Comparison of ENCODE assay signal across 8 cellular contexts in the genomic region with DNA sequence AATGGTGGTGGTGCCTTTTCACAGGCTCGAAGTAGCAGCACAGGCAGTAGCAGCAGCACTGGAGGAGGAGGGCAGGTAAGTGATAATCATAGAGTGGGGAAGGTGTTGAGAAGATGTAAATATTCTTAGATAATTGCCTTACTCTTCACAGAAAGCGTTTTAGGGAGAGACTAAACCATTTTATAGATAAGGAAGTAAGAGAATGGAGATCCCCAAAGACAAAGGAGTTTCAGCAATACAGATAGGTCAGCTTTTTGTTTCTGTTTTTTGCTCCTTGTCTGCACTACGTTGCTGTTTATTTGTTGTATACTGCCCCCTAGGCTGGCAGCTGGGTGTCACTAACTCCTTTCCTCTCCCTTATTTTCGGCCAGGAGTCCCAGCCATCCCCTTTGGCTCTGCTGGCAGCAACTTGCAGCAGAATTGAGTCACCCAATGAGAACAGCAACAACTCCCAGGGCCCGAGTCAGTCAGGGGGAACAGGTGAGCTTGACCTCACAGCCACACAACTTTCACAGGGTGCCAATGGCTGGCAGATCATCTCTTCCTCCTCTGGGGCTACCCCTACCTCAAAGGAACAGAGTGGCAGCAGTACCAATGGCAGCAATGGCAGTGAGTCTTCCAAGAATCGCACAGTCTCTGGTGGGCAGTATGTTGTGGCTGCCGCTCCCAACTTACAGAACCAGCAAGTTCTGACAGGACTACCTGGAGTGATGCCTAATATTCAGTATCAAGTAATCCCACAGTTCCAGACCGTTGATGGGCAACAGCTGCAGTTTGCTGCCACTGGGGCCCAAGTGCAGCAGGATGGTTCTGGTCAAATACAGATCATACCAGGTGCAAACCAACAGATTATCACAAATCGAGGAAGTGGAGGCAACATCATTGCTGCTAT. TPM values are rescaled to one million over a fixed set of nuclear protein-coding genes. Genes with fewer than 3 reads are reported as not detected.
A peak's percentile ranks its signal among the peaks of the same experiment; 100 is the strongest.
DNase-seq lines count a peak whose midpoint lies in the region; ATAC-seq and TF ChIP-seq lines count a peak whose summit lies in the region.

No MANE protein-coding gene starts in this region.

- peaks cover 19% of the 10 kb centered on the region for H3K4me1 ChIP-seq in HAP-1

- peak overlapping the region; percentile 41 for H3K27ac Mint-ChIP-seq in central memory CD8-positive, alpha-beta T cell (ENCODE audit: low read depth)
- no peak overlapping the region for H3K27ac Mint-ChIP-seq in stimulated activated memory B cell treated with anti-CD40 and anti-IgM and Interleukin-4, amounts not matched to agents 10 μg/mL and 1 μg/mL and 100 μg/mL, for 72 hours

- no peaks in the 10 kb centered on the region for H3K9me3 ChIP-seq in HAP-1

- no peaks in the 10 kb centered on the region for H3K27me3 Mint-ChIP-seq in central memory CD8-positive, alpha-beta T cell
- no peaks in the 10 kb centered on the region for H3K27me3 Mint-ChIP-seq in stimulated activated memory B cell treated with anti-CD40 and anti-IgM and Interleukin-4, amounts not matched to agents 10 μg/mL and 1 μg/mL and 100 μg/mL, for 72 hours

- H3K36me3 ChIP-seq in BJ (ENCODE audit: control insufficient read depth, insufficient read depth, low read length) (peaks cover 9% of the 10 kb centered on the region), HAP-1 (replicated peaks) (peaks cover 43% of the 10 kb centered on the region), kidney epithelial cell (ENCODE audit: control insufficient read depth, insufficient read depth, low read length) (peaks cover 3% of the 10 kb centered on the region)

- POLR2A ChIA-PET in BJ (lab: Charles Lee), result no interaction called here

- no peaks in the 10 kb centered on the region for H3K27me3 ChIP-seq in BJ (ENCODE audit: control insufficient read depth, insufficient read depth, low read length)
- no peaks in the 10 kb centered on the region for H3K27me3 ChIP-seq in HAP-1 (ENCODE audit: low read depth)
- no peaks in the 10 kb centered on the region for H3K27me3 ChIP-seq in kidney epithelial cell (ENCODE audit: control insufficient read depth, insufficient read depth, low read length)

- peak; percentile 38 for TF ChIP-seq CTCF in BJ (IDR thresholded peaks at IDR 0.05; ENCODE audit: insufficient read depth, low read depth, low read length)
- TF ChIP-seq CTCF in kidney epithelial cell (IDR thresholded peaks at IDR 0.05; ENCODE audit: insufficient read depth, low read length, poor library complexity, severe bottlenecking), result peak; percentile 48

- H3K36me3 Mint-ChIP-seq in central memory CD8-positive, alpha-beta T cell (ENCODE audit: insufficient read depth), result peaks cover 48% of the 10 kb centered on the region
- peaks cover 45% of the 10 kb centered on the region for H3K36me3 Mint-ChIP-seq in stimulated activated memory B cell treated with anti-CD40 and anti-IgM and Interleukin-4, amounts not matched to agents 10 μg/mL and 1 μg/mL and 100 μg/mL, for 72 hours

- H3K4me3 ChIP-seq in BJ (ENCODE audit: low read depth, low read length) (peak overlapping the region; percentile 45), HAP-1 (no peak overlapping the region; the same call in 1 of the 2 replicates), kidney epithelial cell (ENCODE audit: low read depth, low read length) (peak overlapping the region; percentile 60)

- CTCF ChIA-PET in BJ (lab: Yijun Ruan, JAX), result interaction anchor here (0.7 to 1.9 kb wide), 4 partner anchors 29 to 58 kb away, joined by 3 to 19 read pairs (median 4); no protein-coding TSS in a partner anchor

- H3K9me3 Mint-ChIP-seq in central memory CD8-positive, alpha-beta T cell, result no peaks in the 10 kb centered on the region
- H3K9me3 Mint-ChIP-seq in stimulated activated memory B cell treated with anti-CD40 and anti-IgM and Interleukin-4, amounts not matched to agents 10 μg/mL and 1 μg/mL and 100 μg/mL, for 72 hours, result no peaks in the 10 kb centered on the region

- DNase-seq in BJ (ENCODE audit: low read depth), result no peak
- peak; percentile 25 to 66 for DNase-seq in HAP-1 (ENCODE audit: low spot score in 2 of 2)
- peak; percentile 84 for DNase-seq in SW480 (ENCODE audit: low spot score)
- DNase-seq in central memory CD8-positive, alpha-beta T cell (ENCODE audit: low spot score in 2 of 2), result peak; percentile 21
- DNase-seq in kidney epithelial cell (ENCODE audit: low read depth), result peak; percentile 84

- in situ Hi-C loops in HAP-1 (cut with MboI; ENCODE audit: low sequenced_read_pairs), result no loop called here

- no peak for ATAC-seq in central memory CD8-positive, alpha-beta T cell (replicated peaks; ENCODE audit: extremely low read depth, poor library complexity, severe bottlenecking)
- ATAC-seq in stimulated activated memory B cell treated with anti-CD40 and anti-IgM and Interleukin-4, amounts not matched to agents 10 μg/mL and 1 μg/mL and 100 μg/mL, for 72 hours, result no peak
- ATAC-seq in GM19452 (IDR thresholded peaks at IDR 0.05; ENCODE audit: unreplicated experiment) (no peak), HG03442 (IDR thresholded peaks at IDR 0.05; ENCODE audit: unreplicated experiment) (no peak)

- no peak overlapping the region for H3K4me3 Mint-ChIP-seq in central memory CD8-positive, alpha-beta T cell
- H3K4me3 Mint-ChIP-seq in stimulated activated memory B cell treated with anti-CD40 and anti-IgM and Interleukin-4, amounts not matched to agents 10 μg/mL and 1 μg/mL and 100 μg/mL, for 72 hours, result peak overlapping the region; percentile 93

- H3K4me1 Mint-ChIP-seq in central memory CD8-positive, alpha-beta T cell, result peaks cover 46% of the 10 kb centered on the region
- H3K4me1 Mint-ChIP-seq in stimulated activated memory B cell treated with anti-CD40 and anti-IgM and Interleukin-4, amounts not matched to agents 10 μg/mL and 1 μg/mL and 100 μg/mL, for 72 hours, result peaks cover 44% of the 10 kb centered on the region

RNA-seq across cellular contexts. Expression of gene SP1, which starts 2.0 kb away (rescaled TPM):
- 44.4 and 58.2 TPM in 2 replicates for polyA plus RNA-seq in BJ (2011; rRNA removed)
- 82.8 and 123 TPM in 2 replicates for polyA minus RNA-seq in BJ (2011; rRNA and poly(A)+ RNA removed)
- total RNA-seq in kidney epithelial cell, result 57.3 and 63.9 TPM in 2 replicates

RNA-seq across cellular contexts. Expression of gene AMHR2, which starts 41.7 kb away (rescaled TPM):
- polyA plus RNA-seq in BJ (2011; rRNA removed), result not detected in 2 replicates
- polyA minus RNA-seq in BJ (2011; rRNA and poly(A)+ RNA removed), result not detected in 2 replicates
- total RNA-seq in kidney epithelial cell, result not detected in 2 replicates

RNA-seq across cellular contexts. Expression of gene SP7, which starts 45.8 kb away (rescaled TPM):
- polyA plus RNA-seq in BJ (2011; rRNA removed), result not detected in 2 replicates
- polyA minus RNA-seq in BJ (2011; rRNA and poly(A)+ RNA removed), result not detected in 2 replicates
- not detected in 2 replicates for total RNA-seq in kidney epithelial cell

RNA-seq across cellular contexts. Expression of gene PRR13, which starts 59.5 kb away (rescaled TPM):
- 66.4 and 73.2 TPM in 2 replicates for polyA plus RNA-seq in BJ (2011; rRNA removed)
- 57.6 and 62.9 TPM in 2 replicates for polyA minus RNA-seq in BJ (2011; rRNA and poly(A)+ RNA removed)
- total RNA-seq in kidney epithelial cell, result 82.7 and 91.4 TPM in 2 replicates
